Comparison of ENCODE assay signal across 39 cellular contexts in genomic region chr14:27371868-27372267, GRCh38.
"Had no signal": no experiment of that assay in that cellular context is flagged by ENCODE, and none has a peak within 500 bp of the region (broad histone marks: within the 10 kb centered on the region; RNA-seq: fewer than 3 reads in every experiment).

No MANE protein-coding gene starts in this region.

- H3K9me3 ChIP-seq: adrenal gland, ascending aorta, body of pancreas, breast epithelium had no signal

- H3K27ac Mint-ChIP-seq: activated naive CD4-positive, alpha-beta T cell treated with anti-CD3 and anti-CD28 coated beads for 36 hours; activated naive CD4-positive, alpha-beta T cell treated with anti-CD3 and anti-CD28 coated beads, Interleukin-2, amount 10 ng/mL, durations not matched to agents 7 days and 5 days; activated naive CD4-positive, alpha-beta T cell treated with anti-CD3 and anti-CD28 coated beads, Interleukin-2, amount 50 U/mL, for 24 hours; activated naive CD4-positive, alpha-beta T cell treated with anti-CD3 and anti-CD28 coated beads, Interleukin-2, amount 50 U/mL, for 72 hours; activated naive CD8-positive, alpha-beta T cell; activated naive CD8-positive, alpha-beta T cell treated with anti-CD3 and anti-CD28 coated beads for 36 hours; activated naive CD8-positive, alpha-beta T cell treated with anti-CD3 and anti-CD28 coated beads, Interleukin-2, amount 10 ng/mL, durations not matched to agents 7 days and 5 days; activated naive CD8-positive, alpha-beta T cell treated with anti-CD3 and anti-CD28 coated beads, Interleukin-2, amount 50 U/mL, for 24 hours; activated T-cell treated with anti-CD3 and anti-CD28 coated beads, Interleukin-2, amount 50 U/mL, for 24 hours; activated T-cell treated with anti-CD3 and anti-CD28 coated beads, Interleukin-2, amount 50 U/mL, for 72 hours; activated T-helper 17 cell treated with anti-CD3 and anti-CD28 coated beads, Interleukin-2, amount 50 U/mL, for 72 hours; activated T-helper 2 cell treated with anti-CD3 and anti-CD28 coated beads, Interferon-gamma antibody, Interleukin-2, Interleukin-4, amounts not matched to agents 10 μg/mL and 5 μg/mL and 100 μg/mL, durations not matched to agents 14 hours and 24 hours and 36 hours; brain had no signal

- H3K4me1 ChIP-seq: adrenal gland, ascending aorta, body of pancreas, breast epithelium had no signal

- H3K27me3 Mint-ChIP-seq: activated naive CD4-positive, alpha-beta T cell treated with anti-CD3 and anti-CD28 coated beads, Interleukin-2, amount 10 ng/mL, durations not matched to agents 7 days and 5 days; activated naive CD4-positive, alpha-beta T cell treated with anti-CD3 and anti-CD28 coated beads, Interleukin-2, amount 50 U/mL, for 24 hours; activated naive CD8-positive, alpha-beta T cell; activated naive CD8-positive, alpha-beta T cell treated with anti-CD3 and anti-CD28 coated beads for 36 hours; activated naive CD8-positive, alpha-beta T cell treated with anti-CD3 and anti-CD28 coated beads, Interleukin-2, amount 10 ng/mL, durations not matched to agents 7 days and 5 days; activated naive CD8-positive, alpha-beta T cell treated with anti-CD3 and anti-CD28 coated beads, Interleukin-2, amount 50 U/mL, for 24 hours; activated T-cell treated with anti-CD3 and anti-CD28 coated beads, Interleukin-2, amount 50 U/mL, for 24 hours; activated T-helper 17 cell treated with anti-CD3 and anti-CD28 coated beads, Interleukin-2, amount 50 U/mL, for 72 hours; central memory CD8-positive, alpha-beta T cell had no signal

- ATAC-seq: activated naive CD4-positive, alpha-beta T cell treated with anti-CD3 and anti-CD28 coated beads, Interleukin-2, amount 50 U/mL, for 72 hours; activated naive CD8-positive, alpha-beta T cell treated with anti-CD3 and anti-CD28 coated beads, Interleukin-2, amount 50 U/mL, for 24 hours; activated T-cell treated with anti-CD3 and anti-CD28 coated beads, Interleukin-2, amount 50 U/mL, for 4 hours; activated T-cell treated with anti-CD3 and anti-CD28 coated beads, Interleukin-2, amount 50 U/mL, for 72 hours; activated T-helper 17 cell treated with anti-CD3 and anti-CD28 coated beads, Interleukin-2, amount 50 U/mL, for 72 hours; body of pancreas had no signal

- DNase-seq: activated effector memory CD4-positive, alpha-beta T cell treated with anti-CD3 and anti-CD28 coated beads, Interleukin-2, amount 50 U/mL, for 16 hours; activated effector memory CD4-positive, alpha-beta T cell treated with Interleukin-2 at 50 U/mL for 16 hours; activated gamma-delta T cell; activated gamma-delta T cell treated with Interleukin-2 at 50 U/mL for 16 hours; activated naive CD4-positive, alpha-beta T cell; activated naive CD4-positive, alpha-beta T cell treated with anti-CD3 and anti-CD28 coated beads for 36 hours; activated naive CD4-positive, alpha-beta T cell treated with anti-CD3 and anti-CD28 coated beads, Interleukin-2, amount 10 ng/mL, durations not matched to agents 7 days and 5 days; activated naive CD4-positive, alpha-beta T cell treated with anti-CD3 and anti-CD28 coated beads, Interleukin-2, amount 50 U/mL, for 16 hours; activated naive CD4-positive, alpha-beta T cell treated with Interleukin-2 at 50 U/mL for 16 hours; activated naive CD8-positive, alpha-beta T cell treated with anti-CD3 and anti-CD28 coated beads for 36 hours; activated naive CD8-positive, alpha-beta T cell treated with anti-CD3 and anti-CD28 coated beads, Interleukin-2, amount 10 ng/mL, durations not matched to agents 7 days and 5 days; activated naive CD8-positive, alpha-beta T cell treated with anti-CD3 and anti-CD28 coated beads, Interleukin-2, amount 50 U/mL, for 24 hours; activated T-cell treated with anti-CD3 and anti-CD28 coated beads, Interleukin-2, amount 50 U/mL, for 1 hour; activated T-cell treated with anti-CD3 and anti-CD28 coated beads, Interleukin-2, amount 50 U/mL, for 24 hours; activated T-cell treated with anti-CD3 and anti-CD28 coated beads, Interleukin-2, amount 50 U/mL, for 4 hours; activated T-cell treated with anti-CD3 and anti-CD28 coated beads, Interleukin-2, amount 50 U/mL, for 48 hours; activated T-cell treated with anti-CD3 and anti-CD28 coated beads, Interleukin-2, amount 50 U/mL, for 72 hours; adrenal gland; amniotic stem cell; amygdala; anterior cingulate cortex; aorta; body of pancreas; brain microvascular endothelial cell; caudate nucleus; central memory CD4-positive, alpha-beta T cell; cerebellar nuclear complex had no signal

- H3K4me3 Mint-ChIP-seq: activated naive CD4-positive, alpha-beta T cell treated with anti-CD3 and anti-CD28 coated beads for 36 hours; activated naive CD4-positive, alpha-beta T cell treated with anti-CD3 and anti-CD28 coated beads, Interleukin-2, amount 10 ng/mL, durations not matched to agents 7 days and 5 days; activated naive CD4-positive, alpha-beta T cell treated with anti-CD3 and anti-CD28 coated beads, Interleukin-2, amount 50 U/mL, for 24 hours; activated naive CD8-positive, alpha-beta T cell; activated naive CD8-positive, alpha-beta T cell treated with anti-CD3 and anti-CD28 coated beads for 36 hours; activated naive CD8-positive, alpha-beta T cell treated with anti-CD3 and anti-CD28 coated beads, Interleukin-2, amount 10 ng/mL, durations not matched to agents 7 days and 5 days; activated naive CD8-positive, alpha-beta T cell treated with anti-CD3 and anti-CD28 coated beads, Interleukin-2, amount 50 U/mL, for 24 hours; activated T-cell treated with anti-CD3 and anti-CD28 coated beads, Interleukin-2, amount 50 U/mL, for 24 hours; activated T-cell treated with anti-CD3 and anti-CD28 coated beads, Interleukin-2, amount 50 U/mL, for 4 hours; activated T-cell treated with anti-CD3 and anti-CD28 coated beads, Interleukin-2, amount 50 U/mL, for 72 hours; activated T-helper 17 cell treated with anti-CD3 and anti-CD28 coated beads, Interleukin-2, amount 50 U/mL, for 72 hours; brain; central memory CD8-positive, alpha-beta T cell had no signal

- FAIRE-seq: astrocyte, bronchial epithelial cell had no signal

- H3K4me3 ChIP-seq: adrenal gland, ascending aorta, body of pancreas, breast epithelium, cardiac muscle cell had no signal

- H3K36me3 ChIP-seq: adrenal gland, ascending aorta, brain microvascular endothelial cell, breast epithelium, cardiac muscle cell had no signal

- H3K4me1 Mint-ChIP-seq: activated naive CD4-positive, alpha-beta T cell treated with anti-CD3 and anti-CD28 coated beads, Interleukin-2, amount 10 ng/mL, durations not matched to agents 7 days and 5 days; activated naive CD4-positive, alpha-beta T cell treated with anti-CD3 and anti-CD28 coated beads, Interleukin-2, amount 50 U/mL, for 24 hours; activated naive CD8-positive, alpha-beta T cell treated with anti-CD3 and anti-CD28 coated beads for 36 hours; activated naive CD8-positive, alpha-beta T cell treated with anti-CD3 and anti-CD28 coated beads, Interleukin-2, amount 10 ng/mL, durations not matched to agents 7 days and 5 days; activated naive CD8-positive, alpha-beta T cell treated with anti-CD3 and anti-CD28 coated beads, Interleukin-2, amount 50 U/mL, for 24 hours; activated T-helper 17 cell treated with anti-CD3 and anti-CD28 coated beads, Interleukin-2, amount 50 U/mL, for 72 hours; brain; central memory CD8-positive, alpha-beta T cell had no signal

- H3K27me3 ChIP-seq: adrenal gland, ascending aorta, body of pancreas, brain microvascular endothelial cell, breast epithelium, cardiac muscle cell had no signal

- H3K36me3 Mint-ChIP-seq: activated naive CD4-positive, alpha-beta T cell treated with anti-CD3 and anti-CD28 coated beads, Interleukin-2, amount 10 ng/mL, durations not matched to agents 7 days and 5 days; activated naive CD4-positive, alpha-beta T cell treated with anti-CD3 and anti-CD28 coated beads, Interleukin-2, amount 50 U/mL, for 24 hours; activated naive CD4-positive, alpha-beta T cell treated with anti-CD3 and anti-CD28 coated beads, Interleukin-2, amount 50 U/mL, for 72 hours; activated naive CD8-positive, alpha-beta T cell; activated naive CD8-positive, alpha-beta T cell treated with anti-CD3 and anti-CD28 coated beads for 36 hours; activated naive CD8-positive, alpha-beta T cell treated with anti-CD3 and anti-CD28 coated beads, Interleukin-2, amount 10 ng/mL, durations not matched to agents 7 days and 5 days; brain had no signal

- H3K27ac ChIP-seq: adrenal gland, ascending aorta, body of pancreas, brain microvascular endothelial cell, breast epithelium, cardiac muscle cell had no signal
